8 cellular contexts compared by ENCODE assay signal in genomic region chr7:129950191-129950940, GRCh38. TPM values are rescaled to one million over a fixed set of nuclear protein-coding genes. Genes with fewer than 3 reads are reported as not detected.
A peak's percentile ranks its signal among the peaks of the same experiment; 100 is the strongest.
DNase-seq lines count a peak whose midpoint lies in the region; ATAC-seq and TF ChIP-seq lines count a peak whose summit lies in the region.

No MANE protein-coding gene starts in this region.

- H3K4me1 ChIP-seq in KMS-11 (ENCODE audit: low read depth, poor library complexity, severe bottlenecking), result peaks cover 40% of the 10 kb centered on the region
- H3K4me1 ChIP-seq in effector memory CD4-positive, alpha-beta T cell (ENCODE audit: control insufficient read depth, insufficient read depth, low read length, poor library complexity, severe bottlenecking), result peaks cover 12% of the 10 kb centered on the region
- H3K4me1 ChIP-seq in neutrophil (ENCODE audit: control insufficient read depth in 1 of 2, insufficient read depth in 1 of 2, low read depth in 1 of 2, low read length in 1 of 2), result peaks cover 42 to 49% of the 10 kb centered on the region in 2 experiments

- peaks cover 5% of the 10 kb centered on the region for H4K20me1 ChIP-seq in KMS-11 (ENCODE audit: insufficient read depth)

- H3K4me2 ChIP-seq in KMS-11, result peak overlapping the region; percentile 95

- 0 out of 2 replicates have a peak, but pooled peaks cover 2% of the 10 kb centered on the region for H3K36me3 ChIP-seq in KMS-11 (ENCODE audit: insufficient read depth)
- no peaks in the 10 kb centered on the region for H3K36me3 ChIP-seq in effector memory CD4-positive, alpha-beta T cell (ENCODE audit: control insufficient read depth, insufficient read depth, low read length)
- H3K36me3 ChIP-seq in neutrophil, result no peaks in the 10 kb centered on the region

- H2AFZ ChIP-seq in KMS-11 (ENCODE audit: low read depth), result no peak overlapping the region

- peak overlapping the region; percentile 47 for H3K4me3 ChIP-seq in KMS-11 (IDR thresholded peaks at IDR 0.05; ENCODE audit: insufficient read depth, low read depth, low read length)
- H3K4me3 ChIP-seq in effector memory CD4-positive, alpha-beta T cell (ENCODE audit: insufficient read depth, low read depth, low read length, poor library complexity, severe bottlenecking), result peak overlapping the region; percentile 92
- H3K4me3 ChIP-seq in neutrophil (ENCODE audit: low read depth in 1 of 2, low read length in 1 of 2), result peak overlapping the region; percentile 66 to 88

- no peak for DNase-seq in activated T-cell treated with anti-CD3 and anti-CD28 coated beads, Interleukin-2, amount 50 U/mL, for 72 hours
- no peak for DNase-seq in activated T-cell treated with anti-CD3 and anti-CD28 coated beads for 4 hours
- DNase-seq in effector memory CD4-positive, alpha-beta T cell, result no peak
- no peak for DNase-seq in NCI-H1436 (lab: John Stamatoyannopoulos, UW)
- no peak for DNase-seq in activated CD4-positive, CD25-positive, alpha-beta regulatory T cell treated with anti-CD3 and anti-CD28 coated beads, Interleukin-2, amount 50 U/mL, for 72 hours
- DNase-seq in posterior vena cava (ENCODE audit: low spot score), result no peak

- H3K27me3 Mint-ChIP-seq in activated T-cell treated with anti-CD3 and anti-CD28 coated beads, Interleukin-2, amount 50 U/mL, for 72 hours (ENCODE audit: low read depth), result no peaks in the 10 kb centered on the region

- ATAC-seq in activated T-cell treated with anti-CD3 and anti-CD28 coated beads, Interleukin-2, amount 50 U/mL, for 72 hours (replicated peaks in 1 of 2), result peak; percentile 16 to 22

- H3K27ac Mint-ChIP-seq in activated T-cell treated with anti-CD3 and anti-CD28 coated beads, Interleukin-2, amount 50 U/mL, for 72 hours, result no peak overlapping the region

- TF ChIP-seq CTCF in KMS-11 (conservative IDR thresholded peaks at IDR 0.05; ENCODE audit: low read depth, low read length) (no peak), neutrophil (IDR thresholded peaks at IDR 0.05) (no peak)

- H3K4me3 Mint-ChIP-seq in activated T-cell treated with anti-CD3 and anti-CD28 coated beads, Interleukin-2, amount 50 U/mL, for 72 hours, result no peak overlapping the region

- H3K27me3 ChIP-seq in KMS-11 (ENCODE audit: insufficient read depth, low read depth), result no peaks in the 10 kb centered on the region
- no peaks in the 10 kb centered on the region for H3K27me3 ChIP-seq in effector memory CD4-positive, alpha-beta T cell (replicated peaks; ENCODE audit: control insufficient read depth, insufficient read depth, low read length, poor library complexity, severe bottlenecking)
- no peaks in the 10 kb centered on the region for H3K27me3 ChIP-seq in neutrophil

- H3K9ac ChIP-seq in KMS-11, result peak overlapping the region; percentile 85

- no peaks in the 10 kb centered on the region for H3K9me3 Mint-ChIP-seq in activated T-cell treated with anti-CD3 and anti-CD28 coated beads, Interleukin-2, amount 50 U/mL, for 72 hours

- H3K36me3 Mint-ChIP-seq in activated T-cell treated with anti-CD3 and anti-CD28 coated beads, Interleukin-2, amount 50 U/mL, for 72 hours (ENCODE audit: insufficient read depth in 2 of 2), result peaks cover 2 to 5% of the 10 kb centered on the region in 2 donors

- H3K4me1 Mint-ChIP-seq in activated T-cell treated with anti-CD3 and anti-CD28 coated beads, Interleukin-2, amount 50 U/mL, for 72 hours (ENCODE audit: low read depth), result peaks cover 25% of the 10 kb centered on the region

- H3K79me2 ChIP-seq in KMS-11 (ENCODE audit: insufficient read depth, low read depth), result peaks cover 73% of the 10 kb centered on the region

- intact Hi-C loops in posterior vena cava (cut with DNase I), result loop anchor here in 1 of 2 donors (5.0 kb wide), 1 partner anchor 88 kb away; no protein-coding TSS in a partner anchor

- H3K9me3 ChIP-seq in effector memory CD4-positive, alpha-beta T cell (ENCODE audit: control insufficient read depth, low read length), result no peaks in the 10 kb centered on the region
- no peaks in the 10 kb centered on the region for H3K9me3 ChIP-seq in neutrophil

- H3K27ac ChIP-seq in KMS-11, result peak overlapping the region; percentile 81
- peak overlapping the region; percentile 92 for H3K27ac ChIP-seq in effector memory CD4-positive, alpha-beta T cell (ENCODE audit: insufficient read depth, low read length, poor library complexity, severe bottlenecking)
- H3K27ac ChIP-seq in neutrophil, result peak overlapping the region; percentile 94

RNA-seq across cellular contexts. Expression of gene UBE2H, which starts 2.4 kb away (rescaled TPM):
- 10 to 100 TPM; 53.2 to 60.9 TPM for total RNA-seq in activated T-cell treated with anti-CD3 and anti-CD28 coated beads, Interleukin-2, amount 50 U/mL, for 72 hours
- total RNA-seq in posterior vena cava, result 100 to 1,000 TPM in 1 of 2 donors, 10 to 100 TPM in 1; 77.0 to 138 TPM
